In genomic region chrX:101550825-101551767, GRCh38 we compare ENCODE assay signal across 8 cellular contexts. TPM values are rescaled to one million over a fixed set of nuclear protein-coding genes. Genes with fewer than 3 reads are reported as not detected.
DNase-seq lines count a peak whose midpoint lies in the region; ATAC-seq and TF ChIP-seq lines count a peak whose summit lies in the region.

No MANE protein-coding gene starts in this region.

- ATAC-seq in effector memory CD8-positive, alpha-beta T cell (replicated peaks): no peak

- H3K36me3 Mint-ChIP-seq in effector memory CD8-positive, alpha-beta T cell (ENCODE audit: insufficient read depth): no peaks in the 10 kb centered on the region
- no peaks in the 10 kb centered on the region for H3K36me3 Mint-ChIP-seq in Caco-2 (ENCODE audit: insufficient read depth, unreplicated experiment)

- peaks cover 0 to 8% of the 10 kb centered on the region in 2 donors for H3K4me1 Mint-ChIP-seq in effector memory CD8-positive, alpha-beta T cell (ENCODE audit: low read depth in 2 of 2)
- no peaks in the 10 kb centered on the region for H3K4me1 Mint-ChIP-seq in Caco-2 (ENCODE audit: low read depth, unreplicated experiment)

- WGBS in lower leg skin, 2 donors: 4 to 40% methylated on average over 23 to 34 of the region's 34 CpGs

- POLR2A ChIA-PET in Caco-2 (lab: Charles Lee): no interaction called here

- H3K36me3 ChIP-seq in Caco-2 (ENCODE audit: control insufficient read depth, insufficient read depth, low read length): no peaks in the 10 kb centered on the region
- no peaks in the 10 kb centered on the region for H3K36me3 ChIP-seq in WERI-Rb-1

- H3K9me3 Mint-ChIP-seq in effector memory CD8-positive, alpha-beta T cell: no peaks in the 10 kb centered on the region
- H3K9me3 Mint-ChIP-seq in Caco-2 (ENCODE audit: unreplicated experiment): no peaks in the 10 kb centered on the region

- intact Hi-C loops in lower leg skin (cut with DNase I; ENCODE audit: low total_unique reads) (no loop called here), Caco-2 (cut with micrococcal nuclease; ENCODE audit: unreplicated experiment) (no loop called here)

- H3K27ac Mint-ChIP-seq in effector memory CD8-positive, alpha-beta T cell: peak overlapping the region in 1 of 2 donors; percentile 11
- H3K27ac Mint-ChIP-seq in Caco-2 (ENCODE audit: unreplicated experiment): no peak overlapping the region

- BruUV-seq in Caco-2 (replicated peaks; lab: Mats Ljungman, UMichigan): no TSS peak

- H3K9me3 ChIP-seq in Caco-2 (no peaks in the 10 kb centered on the region), WERI-Rb-1 (ENCODE audit: severe bottlenecking) (no peaks in the 10 kb centered on the region)

- DNase-seq in DMS79 treated with DMSO at 0.1 percent for 48 hours (lab: John Stamatoyannopoulos, UW) (peak; percentile 17), DMS79 (lab: John Stamatoyannopoulos, UW) (no peak), OCI-M1 (lab: John Stamatoyannopoulos, UW) (peak; percentile 1), lower leg skin (ENCODE audit: low spot score in 2 of 2) (peak; percentile 24 to 87), stromal cell of bone marrow (ENCODE audit: low read depth) (peak; percentile 28), Caco-2 (no peak), WERI-Rb-1 (no peak)
- DNase-seq in effector memory CD8-positive, alpha-beta T cell: no peak

- no peak for TF ChIP-seq CTCF in lower leg skin (IDR thresholded peaks at IDR 0.05)
- TF ChIP-seq CTCF in Caco-2 (IDR thresholded peaks at IDR 0.05; ENCODE audit: insufficient read depth in 1 of 2, low read depth in 1 of 2, low read length in 1 of 2, severe bottlenecking in 1 of 2, unreplicated experiment in 1 of 2): no peak
- TF ChIP-seq CTCF in WERI-Rb-1 (IDR thresholded peaks at IDR 0.05; ENCODE audit: low read depth, low read length): no peak

- H3K27me3 ChIP-seq in Caco-2 (replicated peaks; ENCODE audit: control insufficient read depth, insufficient read depth, low read length) (no peaks in the 10 kb centered on the region), WERI-Rb-1 (ENCODE audit: insufficient read depth, low read depth, severe bottlenecking) (peaks cover 56% of the 10 kb centered on the region)

- peak overlapping the region; percentile 18 to 80 for H3K4me3 Mint-ChIP-seq in effector memory CD8-positive, alpha-beta T cell
- H3K4me3 Mint-ChIP-seq in Caco-2 (ENCODE audit: unreplicated experiment): no peak overlapping the region

- H3K4me3 ChIP-seq in lower leg skin (ENCODE audit: low read depth, poor library complexity, severe bottlenecking): peak overlapping the region; percentile 48
- no peak overlapping the region for H3K4me3 ChIP-seq in Caco-2 (ENCODE audit: low read depth, low read length)
- H3K4me3 ChIP-seq in WERI-Rb-1 (ENCODE audit: low read depth, low read length): no peak overlapping the region

- no peak overlapping the region for H3K27ac ChIP-seq in WERI-Rb-1

- CTCF ChIA-PET in Caco-2 (lab: Charles Lee): no interaction called here

- H3K27me3 Mint-ChIP-seq in effector memory CD8-positive, alpha-beta T cell: peaks cover 25 to 34% of the 10 kb centered on the region in 2 donors
- H3K27me3 Mint-ChIP-seq in Caco-2 (ENCODE audit: insufficient read depth, unreplicated experiment): no peaks in the 10 kb centered on the region

- TF ChIP-seq POLR2A in lower leg skin (IDR thresholded peaks at IDR 0.05): no peak

- no peaks in the 10 kb centered on the region for H3K4me1 ChIP-seq in Caco-2

RNA-seq across cellular contexts. Expression of gene ARMCX1, which starts 0.7 kb away (rescaled TPM):
- 10 to 100 TPM; 16.2 to 20.9 (median 18.7) TPM for total RNA-seq in lower leg skin
- not detected in 2 replicates for total RNA-seq in Caco-2 (2022)

Comparison
In these comparisons a context has a peak if more than half of its experiments do, and no peak if none do; other contexts are left out.
1. DNase-seq: peak in DMS79 treated with DMSO at 0.1 percent for 48 hours (single experiment), OCI-M1 (single experiment), lower leg skin (2 of 2) and stromal cell of bone marrow (single experiment); none in DMS79 (single experiment), effector memory CD8-positive, alpha-beta T cell (0 of 3), Caco-2 (0 of 2) and WERI-Rb-1 (single experiment).
2. RNA of gene ARMCX1, which starts 0.7 kb away (total RNA-seq): 16.2 to 20.9 TPM in lower leg skin; not detected in Caco-2; every median in the first group is over 10 times any median in the second.